Comparison of ENCODE assay signal across 6 cellular contexts in genomic region chr19:48363500-48363809, GRCh38.
DNase-seq lines count a peak whose midpoint lies in the region; ATAC-seq and TF ChIP-seq lines count a peak whose summit lies in the region.

No MANE protein-coding gene starts in this region.

- H2AFZ ChIP-seq in parathyroid adenoma = peak overlapping the region; percentile 88

- H3K36me3 ChIP-seq in parathyroid adenoma (ENCODE audit: control insufficient read depth, insufficient read depth, low read length) = no peaks in the 10 kb centered on the region

- ATAC-seq in GM18873 (IDR thresholded peaks at IDR 0.05; ENCODE audit: low FRiP score, unreplicated experiment) (peak; percentile 15), HG03342 (IDR thresholded peaks at IDR 0.05; ENCODE audit: unreplicated experiment) (peak; percentile 7)

- no peak for DNase-seq in central memory CD4-positive, alpha-beta T cell
- DNase-seq in SW480 (ENCODE audit: low spot score) = no peak

- TF ChIP-seq CTCF in parathyroid adenoma (IDR thresholded peaks at IDR 0.05) = no peak

- H3K4me3 ChIP-seq in parathyroid adenoma (ENCODE audit: low read depth, low read length) = peak overlapping the region; percentile 61

- peak overlapping the region; percentile 69 for H3K9ac ChIP-seq in parathyroid adenoma

- H3K27me3 ChIP-seq in parathyroid adenoma (ENCODE audit: control insufficient read depth, insufficient read depth, low read length) = no peaks in the 10 kb centered on the region

- H3K4me2 ChIP-seq in parathyroid adenoma (ENCODE audit: low read length) = peak overlapping the region; percentile 75

- H3K9me3 ChIP-seq in parathyroid adenoma (ENCODE audit: control insufficient read depth, low read length) = no peaks in the 10 kb centered on the region

- peak overlapping the region; percentile 99 for H3K27ac ChIP-seq in cingulate gyrus (ENCODE audit: low read depth, low read length)
- H3K27ac ChIP-seq in parathyroid adenoma = peak overlapping the region; percentile 93

- peaks cover 10% of the 10 kb centered on the region for H3K4me1 ChIP-seq in parathyroid adenoma

- H3K79me2 ChIP-seq in parathyroid adenoma = no peaks in the 10 kb centered on the region
